24 cellular contexts compared by ENCODE assay signal in genomic region chr3:184945886-184946625, GRCh38.
"Had no signal": no experiment of that assay in that cellular context is flagged by ENCODE, and none has a peak within 500 bp of the region (broad histone marks: within the 10 kb centered on the region; RNA-seq: fewer than 3 reads in every experiment).

No MANE protein-coding gene starts in this region.

- DNase-seq: activated CD4-positive, alpha-beta T cell treated with anti-CD3 and anti-CD28 coated beads, Interleukin-2, amount 10 ng/mL, durations not matched to agents 24 days and 14 days; activated CD8-positive, alpha-beta memory T cell treated with anti-CD3 and anti-CD28 coated beads, Interleukin-2, amount 10 ng/mL, durations not matched to agents 7 days and 5 days; activated CD8-positive, alpha-beta T cell treated with anti-CD3 and anti-CD28 coated beads for 36 hours; activated effector memory CD4-positive, alpha-beta T cell treated with anti-CD3 and anti-CD28 coated beads, Interleukin-2, amount 50 U/mL, for 16 hours; activated naive CD4-positive, alpha-beta T cell treated with anti-CD3 and anti-CD28 coated beads, Interleukin-2, amount 10 ng/mL, durations not matched to agents 7 days and 5 days; activated naive CD8-positive, alpha-beta T cell treated with anti-CD3 and anti-CD28 coated beads, Interleukin-2, amount 50 U/mL, for 24 hours; activated T-cell treated with anti-CD3 and anti-CD28 coated beads for 4 hours; aorta; caudate nucleus; effector CD4-positive, alpha-beta T cell; foreskin fibroblast; kidney; mammary epithelial cell; midbrain; natural killer cell; spleen; stimulated activated CD4-positive, alpha-beta T cell treated with anti-CD3 and anti-CD28 coated beads, Interleukin-4, amount 100 ng/mL, for 1 hour; stimulated activated naive CD4-positive, alpha-beta T cell; testis; uterus had no signal

- H3K27me3 ChIP-seq: spleen, testis, uterus had no signal

- H3K4me1 ChIP-seq: prostate gland, spleen, testis, uterus had no signal

- H3K36me3 ChIP-seq: prostate gland, uterus had no signal

- H3K27ac ChIP-seq: prostate gland, spleen, testis, uterus had no signal

- H3K9me3 ChIP-seq: prostate gland, spleen, testis, uterus had no signal

- H3K27ac Mint-ChIP-seq: activated CD4-positive, alpha-beta T cell treated with anti-CD3 and anti-CD28 coated beads, Interleukin-2, amount 10 ng/mL, durations not matched to agents 24 days and 14 days; activated CD8-positive, alpha-beta memory T cell treated with anti-CD3 and anti-CD28 coated beads, Interleukin-2, amount 10 ng/mL, durations not matched to agents 7 days and 5 days; activated CD8-positive, alpha-beta T cell treated with anti-CD3 and anti-CD28 coated beads for 36 hours; activated naive CD4-positive, alpha-beta T cell treated with anti-CD3 and anti-CD28 coated beads, Interleukin-2, amount 10 ng/mL, durations not matched to agents 7 days and 5 days; activated naive CD8-positive, alpha-beta T cell treated with anti-CD3 and anti-CD28 coated beads, Interleukin-2, amount 50 U/mL, for 24 hours; brain; dendritic cell treated with granulocyte-macrophage colony-stimulating factor and Interleukin-4, amounts not matched to agents 40 ng/mL and 50 ng/mL, for 4 days; natural killer cell had no signal

- H3K4me3 ChIP-seq: prostate gland, spleen, testis, uterus had no signal

- H3K9me3 Mint-ChIP-seq: activated CD4-positive, alpha-beta T cell treated with anti-CD3 and anti-CD28 coated beads, Interleukin-2, amount 10 ng/mL, durations not matched to agents 24 days and 14 days; activated CD8-positive, alpha-beta T cell treated with anti-CD3 and anti-CD28 coated beads for 36 hours; activated naive CD4-positive, alpha-beta T cell treated with anti-CD3 and anti-CD28 coated beads, Interleukin-2, amount 10 ng/mL, durations not matched to agents 7 days and 5 days; activated naive CD8-positive, alpha-beta T cell treated with anti-CD3 and anti-CD28 coated beads, Interleukin-2, amount 50 U/mL, for 24 hours; brain; dendritic cell treated with granulocyte-macrophage colony-stimulating factor and Interleukin-4, amounts not matched to agents 40 ng/mL and 50 ng/mL, for 4 days; natural killer cell had no signal

- FAIRE-seq: kidney had no signal

- ATAC-seq: activated CD8-positive, alpha-beta memory T cell treated with anti-CD3 and anti-CD28 coated beads, Interleukin-2, amount 10 ng/mL, durations not matched to agents 7 days and 5 days; activated CD8-positive, alpha-beta T cell treated with anti-CD3 and anti-CD28 coated beads for 36 hours; activated naive CD8-positive, alpha-beta T cell treated with anti-CD3 and anti-CD28 coated beads, Interleukin-2, amount 50 U/mL, for 24 hours; left lobe of liver; natural killer cell had no signal
